In the genomic region with DNA sequence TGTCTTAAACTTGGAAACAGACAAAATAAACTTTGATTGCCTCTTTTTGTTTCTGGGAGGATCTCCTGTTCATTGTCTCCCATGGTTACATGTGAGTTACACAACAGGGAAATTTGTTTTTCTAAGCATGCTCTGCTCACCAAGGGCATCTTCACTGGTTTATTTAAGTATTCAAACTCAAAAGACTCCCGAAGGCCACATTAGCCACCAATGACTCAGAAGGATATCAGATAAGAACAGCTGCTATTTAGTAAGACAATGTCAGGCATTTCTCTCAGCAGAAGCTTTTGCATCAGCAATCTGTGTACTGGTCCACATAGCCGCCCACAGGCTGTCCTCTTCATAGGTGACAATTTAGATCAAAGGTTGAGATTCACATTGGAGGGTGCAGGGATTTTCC, we compare ENCODE assay signal across 11 cellular contexts. TPM values are rescaled to one million over a fixed set of nuclear protein-coding genes. Genes with fewer than 3 reads are reported as not detected.
A peak's percentile ranks its signal among the peaks of the same experiment; 100 is the strongest.
DNase-seq lines count a peak whose midpoint lies in the region; ATAC-seq, FAIRE-seq and TF ChIP-seq lines count a peak whose summit lies in the region.
"Had no signal": no experiment of that assay in that cellular context is flagged by ENCODE, and none has a peak within 500 bp of the region (broad histone marks: within the 10 kb centered on the region; RNA-seq: fewer than 3 reads in every experiment).

No MANE protein-coding gene starts in this region.

- H3K4me3 ChIP-seq in astrocyte (ENCODE audit: insufficient read depth, low read depth, low read length), result no peak overlapping the region
- H3K4me3 ChIP-seq in right atrium auricular region, result no peak overlapping the region
- H3K4me3 ChIP-seq in testis, result no peak overlapping the region

- TF ChIP-seq CTCF in astrocyte (IDR thresholded peaks at IDR 0.05; ENCODE audit: insufficient read depth, low read depth, low read length), result no peak
- no peak for TF ChIP-seq CTCF in right atrium auricular region (IDR thresholded peaks at IDR 0.05)
- no peak for TF ChIP-seq CTCF in testis (IDR thresholded peaks at IDR 0.05)

- H3K4me2 ChIP-seq in astrocyte (ENCODE audit: low read length), result peak overlapping the region; percentile 54

- H3K27me3 ChIP-seq in astrocyte (ENCODE audit: insufficient read depth, low read length), result no peaks in the 10 kb centered on the region
- no peaks in the 10 kb centered on the region for H3K27me3 ChIP-seq in right atrium auricular region
- no peaks in the 10 kb centered on the region for H3K27me3 ChIP-seq in testis

- no peaks in the 10 kb centered on the region for H3K27me3 Mint-ChIP-seq in astrocyte (ENCODE audit: low read depth, unreplicated experiment)

- peaks cover 10% of the 10 kb centered on the region for H3K4me1 ChIP-seq in astrocyte (ENCODE audit: insufficient read depth, low read length)
- H3K4me1 ChIP-seq in right atrium auricular region, result no peaks in the 10 kb centered on the region
- H3K4me1 ChIP-seq in testis, result no peaks in the 10 kb centered on the region

- peak overlapping the region; percentile 87 for H3K27ac Mint-ChIP-seq in astrocyte (ENCODE audit: unreplicated experiment)
- H3K27ac Mint-ChIP-seq: activated T-helper 1 cell treated with anti-CD3 and anti-CD28 coated beads, Interleukin-12 subunit alpha, Interleukin-12 subunit beta, Interleukin-2, Interleukin-4 antibody, amounts not matched to agents 30 ng/mL and 10 ng/mL and 1 ng/mL, durations not matched to agents 14 hours and 24 hours and 36 hours; naive thymus-derived CD8-positive, alpha-beta T cell had no signal

- H3K36me3 Mint-ChIP-seq in astrocyte (ENCODE audit: low read depth, unreplicated experiment), result no peaks in the 10 kb centered on the region
- H3K36me3 Mint-ChIP-seq: naive thymus-derived CD8-positive, alpha-beta T cell had no signal

- DNase-seq in astrocyte (ENCODE audit: low read depth) (peak; percentile 84), right atrium auricular region (ENCODE audit: low spot score) (no peak), testis (peak; percentile 17), 8988T (no peak)
- no peak for DNase-seq in stimulated activated CD4-positive, alpha-beta T cell treated with anti-CD3 and anti-CD28 coated beads, Interleukin-2, amount 100 ng/mL, for 48 hours
- no peak for DNase-seq in stimulated activated CD4-positive, alpha-beta T cell treated with anti-CD3 and anti-CD28 coated beads, Interleukin-4, amount 100 ng/mL, for 24 hours
- DNase-seq: naive thymus-derived CD8-positive, alpha-beta T cell had no signal

- H3K27ac ChIP-seq in astrocyte (ENCODE audit: low read depth, low read length), result no peak overlapping the region
- H3K27ac ChIP-seq in right atrium auricular region, result peak overlapping the region; percentile 2 to 53
- no peak overlapping the region for H3K27ac ChIP-seq in testis

- H3K79me2 ChIP-seq in astrocyte (ENCODE audit: insufficient read depth, low read length), result no peaks in the 10 kb centered on the region

- H3K36me3 ChIP-seq in astrocyte (ENCODE audit: insufficient read depth, low read length), result no peaks in the 10 kb centered on the region
- H3K36me3 ChIP-seq in right atrium auricular region, result no peaks in the 10 kb centered on the region
- no peaks in the 10 kb centered on the region for H3K36me3 ChIP-seq in testis (ENCODE audit: low read depth, missing control alignments)

- H4K20me1 ChIP-seq in astrocyte (ENCODE audit: insufficient read depth, low read length), result no peaks in the 10 kb centered on the region

- peak; percentile 50 for ATAC-seq in HG03432 (IDR thresholded peaks at IDR 0.05; ENCODE audit: unreplicated experiment)
- ATAC-seq: naive thymus-derived CD8-positive, alpha-beta T cell had no signal

- H3K9me3 ChIP-seq in astrocyte (ENCODE audit: insufficient read depth, low read depth, low read length), result no peaks in the 10 kb centered on the region
- no peaks in the 10 kb centered on the region for H3K9me3 ChIP-seq in right atrium auricular region
- no peaks in the 10 kb centered on the region for H3K9me3 ChIP-seq in testis

- TF ChIP-seq POLR2A in testis (IDR thresholded peaks at IDR 0.05), result no peak

- intact Hi-C loops in testis (cut with DNase I; ENCODE audit: low total_unique reads), result no loop called here

- H3K4me1 Mint-ChIP-seq in astrocyte (ENCODE audit: low read depth, unreplicated experiment), result peaks cover 13% of the 10 kb centered on the region
- H3K4me1 Mint-ChIP-seq: naive thymus-derived CD8-positive, alpha-beta T cell had no signal

- no peaks in the 10 kb centered on the region for H3K9me3 Mint-ChIP-seq in astrocyte (ENCODE audit: unreplicated experiment)
- H3K9me3 Mint-ChIP-seq: activated T-helper 1 cell treated with anti-CD3 and anti-CD28 coated beads, Interleukin-12 subunit alpha, Interleukin-12 subunit beta, Interleukin-2, Interleukin-4 antibody, amounts not matched to agents 30 ng/mL and 10 ng/mL and 1 ng/mL, durations not matched to agents 14 hours and 24 hours and 36 hours had no signal

- FAIRE-seq in astrocyte (lab: Jason Lieb, UNC), result no peak

- H2AFZ ChIP-seq in astrocyte (ENCODE audit: low read depth, low read length), result no peak overlapping the region

- H3K9ac ChIP-seq in astrocyte (ENCODE audit: low read length), result no peak overlapping the region

- 33 to 39% methylated on average over 2 of the region's 2 CpGs for WGBS in testis, 2 donors

- H3K4me3 Mint-ChIP-seq in astrocyte (ENCODE audit: unreplicated experiment), result no peak overlapping the region
- H3K4me3 Mint-ChIP-seq: activated T-helper 1 cell treated with anti-CD3 and anti-CD28 coated beads, Interleukin-12 subunit alpha, Interleukin-12 subunit beta, Interleukin-2, Interleukin-4 antibody, amounts not matched to agents 30 ng/mL and 10 ng/mL and 1 ng/mL, durations not matched to agents 14 hours and 24 hours and 36 hours; naive thymus-derived CD8-positive, alpha-beta T cell had no signal

RNA-seq across cellular contexts. Expression of a gene that starts 19.3 kb away (rescaled TPM):
- not detected in 2 replicates for total RNA-seq in astrocyte
- total RNA-seq in right atrium auricular region, result not detected
- 1 to 10 TPM; 1.4 to 1.8 TPM for total RNA-seq in testis
- polyA plus RNA-seq in testis (ENCODE audit: insufficient read depth, low read depth, low replicate concordance), result 0.53 TPM
- total RNA-seq: activated T-helper 1 cell treated with anti-CD3 and anti-CD28 coated beads, Interleukin-12 subunit alpha, Interleukin-12 subunit beta, Interleukin-2, Interleukin-4 antibody, amounts not matched to agents 30 ng/mL and 10 ng/mL and 1 ng/mL, durations not matched to agents 14 hours and 24 hours and 36 hours; naive thymus-derived CD8-positive, alpha-beta T cell; T-helper 2 cell treated with Interferon-gamma antibody and Interleukin-4, amounts not matched to agents 100 ng/mL and 5 ng/mL, for 36 hours had no signal
- polyA plus RNA-seq: esophagus; naive thymus-derived CD8-positive, alpha-beta T cell had no signal

RNA-seq across cellular contexts. Expression of a gene that starts 29.3 kb away (rescaled TPM):
- not detected in 2 replicates for total RNA-seq in astrocyte
- total RNA-seq in right atrium auricular region, result not detected
- total RNA-seq in testis, result under 1 TPM; 0.31 to 0.43 TPM
- polyA plus RNA-seq in testis (ENCODE audit: insufficient read depth, low read depth, low replicate concordance), result not detected
- total RNA-seq: activated T-helper 1 cell treated with anti-CD3 and anti-CD28 coated beads, Interleukin-12 subunit alpha, Interleukin-12 subunit beta, Interleukin-2, Interleukin-4 antibody, amounts not matched to agents 30 ng/mL and 10 ng/mL and 1 ng/mL, durations not matched to agents 14 hours and 24 hours and 36 hours; naive thymus-derived CD8-positive, alpha-beta T cell; T-helper 2 cell treated with Interferon-gamma antibody and Interleukin-4, amounts not matched to agents 100 ng/mL and 5 ng/mL, for 36 hours had no signal
- polyA plus RNA-seq: esophagus had no signal

RNA-seq across cellular contexts. Expression of a gene that starts 50.2 kb away (rescaled TPM):
- not detected in 2 replicates for total RNA-seq in astrocyte
- not detected for total RNA-seq in right atrium auricular region
- under 1 TPM in 1 of 2 donors, not detected in 1; 0.19 TPM for total RNA-seq in testis
- polyA plus RNA-seq in testis (ENCODE audit: insufficient read depth, low read depth, low replicate concordance), result 0.18 TPM
- total RNA-seq: activated T-helper 1 cell treated with anti-CD3 and anti-CD28 coated beads, Interleukin-12 subunit alpha, Interleukin-12 subunit beta, Interleukin-2, Interleukin-4 antibody, amounts not matched to agents 30 ng/mL and 10 ng/mL and 1 ng/mL, durations not matched to agents 14 hours and 24 hours and 36 hours; naive thymus-derived CD8-positive, alpha-beta T cell; T-helper 2 cell treated with Interferon-gamma antibody and Interleukin-4, amounts not matched to agents 100 ng/mL and 5 ng/mL, for 36 hours had no signal
- polyA plus RNA-seq: esophagus; naive thymus-derived CD8-positive, alpha-beta T cell had no signal

Comparison
In these comparisons a context has a peak if more than half of its experiments do, and no peak if none do; other contexts are left out.
1. DNase-seq: peak in astrocyte (single experiment) and testis (single experiment); none in right atrium auricular region (single experiment), stimulated activated CD4-positive, alpha-beta T cell treated with anti-CD3 and anti-CD28 coated beads, Interleukin-2, amount 100 ng/mL, for 48 hours (0 of 2), 8988T (single experiment) and stimulated activated CD4-positive, alpha-beta T cell treated with anti-CD3 and anti-CD28 coated beads, Interleukin-4, amount 100 ng/mL, for 24 hours (single experiment).
2. H3K27ac ChIP-seq: peak in right atrium auricular region (2 of 2); none in astrocyte (single experiment) and testis (0 of 2).